2 cellular contexts compared by ENCODE assay signal in genomic region chr5:134411546-134412266, GRCh38.
A peak's percentile ranks its signal among the peaks of the same experiment; 100 is the strongest.
TF ChIP-seq lines count a peak whose summit lies in the region.

TSS of gene CDKN2AIPNL (minus strand) at chr5:134411881. CDS start at chr5:134411854, 27 bp downstream.

TF ChIP-seq in HEK293, 187 proteins besides CTCF, POLR2A, EP300 and RAD21 (continued from another document and continues in another):
- TF ChIP-seq PRDM2 (tag by site-specific recombination; IDR thresholded peaks at IDR 0.05; ENCODE audit: borderline replicate concordance) (0 out of 2 replicates have a peak, but pooled peaks have one; percentile 66), ZNF112 (tag by site-specific recombination; IDR thresholded peaks at IDR 0.05) (no peak), ZBTB20 (tag by site-specific recombination; IDR thresholded peaks at IDR 0.05) (peak; percentile 68), ZBTB8A (tag by site-specific recombination; IDR thresholded peaks at IDR 0.05) (peak; percentile 86), ZNF37A (tag by site-specific recombination; IDR thresholded peaks at IDR 0.05) (no peak), YY1 (tag by site-specific recombination; IDR thresholded peaks at IDR 0.05) (peak; percentile 89), ZNF202 (tag by site-specific recombination; IDR thresholded peaks at IDR 0.05; ENCODE audit: borderline replicate concordance) (no peak), PRDM10 (tag by site-specific recombination; IDR thresholded peaks at IDR 0.05) (peak; percentile 84), KLF8 (tag by site-specific recombination; IDR thresholded peaks at IDR 0.05) (peak; percentile 87), ZNF266 (tag by site-specific recombination; IDR thresholded peaks at IDR 0.05; ENCODE audit: low read depth) (no peak), MYNN (tag by site-specific recombination; IDR thresholded peaks at IDR 0.05; ENCODE audit: borderline replicate concordance) (no peak), SP2 (tag by site-specific recombination; IDR thresholded peaks at IDR 0.05) (peak; percentile 52), ZBTB48 (tag by site-specific recombination; IDR thresholded peaks at IDR 0.05) (peak; percentile 52), ZNF660 (tag by site-specific recombination; IDR thresholded peaks at IDR 0.05) (peak; percentile 98), ZNF747 (tag by site-specific recombination; IDR thresholded peaks at IDR 0.05) (no peak), ZNF776 (tag by site-specific recombination; IDR thresholded peaks at IDR 0.05; ENCODE audit: borderline replicate concordance) (no peak), ZFP37 (tag by site-specific recombination; IDR thresholded peaks at IDR 0.05) (peak; percentile 97), ZNF311 (tag by site-specific recombination; IDR thresholded peaks at IDR 0.05; ENCODE audit: borderline replicate concordance) (no peak)

TF ChIP-seq in SK-N-SH, 30 proteins besides CTCF, POLR2A, EP300 and RAD21 (continued from another document):
- TF ChIP-seq YY1 (IDR thresholded peaks at IDR 0.05; ENCODE audit: low read depth) (peak; percentile 82), GABPA (IDR thresholded peaks at IDR 0.05; ENCODE audit: low read depth) (peak; percentile 62), MXI1 (IDR thresholded peaks at IDR 0.05; ENCODE audit: low read depth, low read length) (peak; percentile 91), JUND (IDR thresholded peaks at IDR 0.05) (no peak), GATA2 (CRISPR knock-in tag; IDR thresholded peaks at IDR 0.05) (peak; percentile 0; the same call in 1 of the 2 replicates), POLR2AphosphoS5 (IDR thresholded peaks at IDR 0.05; ENCODE audit: low read depth, low read length) (peak; percentile 84), CHD2 (IDR thresholded peaks at IDR 0.05; ENCODE audit: low read length, partially characterized antibody) (no peak), FOXM1 (IDR thresholded peaks at IDR 0.05; ENCODE audit: low read depth) (no peak)
